8 cellular contexts compared by ENCODE assay signal in the genomic region with DNA sequence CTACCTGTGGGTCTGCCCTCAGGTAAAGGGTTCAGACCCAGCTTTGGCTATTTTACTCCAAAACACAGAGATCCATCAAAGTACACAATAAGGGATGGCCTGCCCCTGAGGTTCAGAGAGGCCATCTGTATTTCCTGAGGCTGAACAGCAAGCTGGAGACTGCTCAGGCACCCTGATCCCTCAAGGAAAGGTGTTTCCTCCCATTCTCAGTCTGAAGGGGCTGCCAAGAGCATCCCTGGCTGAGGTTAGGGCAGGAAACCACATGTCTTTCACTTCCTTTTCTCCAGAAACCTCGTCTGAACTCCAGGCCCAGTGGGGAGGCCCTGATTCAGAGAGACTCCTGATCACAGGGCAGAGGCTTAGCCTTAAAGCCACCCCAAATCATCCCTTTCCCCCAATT.
DNase-seq lines count a peak whose midpoint lies in the region; ATAC-seq and TF ChIP-seq lines count a peak whose summit lies in the region.

No MANE protein-coding gene starts in this region.

- peak overlapping the region; percentile 80 for H3K4me3 Mint-ChIP-seq in dendritic cell treated with granulocyte-macrophage colony-stimulating factor and Interleukin-4, amounts not matched to agents 40 ng/mL and 50 ng/mL, for 4 days
- peak overlapping the region; percentile 88 for H3K4me3 Mint-ChIP-seq in nephron progenitor cell

- TF ChIP-seq POLR2A in NB4 (IDR thresholded peaks at IDR 0.05; ENCODE audit: extremely low read depth, insufficient read length) = no peak

- no peak overlapping the region for H3K4me3 ChIP-seq in NB4 (ENCODE audit: low read depth, low read length)

- intact Hi-C loops in dendritic cell treated with granulocyte-macrophage colony-stimulating factor and Interleukin-4, amounts not matched to agents 40 ng/mL and 50 ng/mL, for 4 days (cut with micrococcal nuclease) = loop anchor here (2.0 kb wide), 1 partner anchor 27 kb away; no protein-coding TSS in a partner anchor

- in situ Hi-C loops in GM13977 (cut with MboI; ENCODE audit: low pct_unique_long_range_greater_than_20kb, low sequenced_read_pairs, unreplicated experiment) = no loop called here

- DNase-seq in GM13977 (ENCODE audit: low spot score) (peak; percentile 40), NB4 (ENCODE audit: low read depth) (peak; percentile 90), nephron progenitor cell (no peak), NCI-H748 (lab: John Stamatoyannopoulos, UW; ENCODE audit: unreplicated experiment) (no peak), cerebellar nuclear complex (lab: John Stamatoyannopoulos, UW) (no peak)

- peak overlapping the region; percentile 84 for H3K27ac Mint-ChIP-seq in dendritic cell treated with granulocyte-macrophage colony-stimulating factor and Interleukin-4, amounts not matched to agents 40 ng/mL and 50 ng/mL, for 4 days
- H3K27ac Mint-ChIP-seq in nephron progenitor cell = no peak overlapping the region

- peaks cover 36% of the 10 kb centered on the region for H3K36me3 Mint-ChIP-seq in dendritic cell treated with granulocyte-macrophage colony-stimulating factor and Interleukin-4, amounts not matched to agents 40 ng/mL and 50 ng/mL, for 4 days (ENCODE audit: low read depth)
- peaks cover 28% of the 10 kb centered on the region for H3K36me3 Mint-ChIP-seq in nephron progenitor cell (ENCODE audit: low read depth)

- peaks cover 33% of the 10 kb centered on the region for H3K4me1 Mint-ChIP-seq in dendritic cell treated with granulocyte-macrophage colony-stimulating factor and Interleukin-4, amounts not matched to agents 40 ng/mL and 50 ng/mL, for 4 days (ENCODE audit: low read depth)
- H3K4me1 Mint-ChIP-seq in nephron progenitor cell = peaks cover 39% of the 10 kb centered on the region

- TF ChIP-seq CTCF in GM13977 (IDR thresholded peaks at IDR 0.05; ENCODE audit: extremely low read depth, insufficient read depth, missing control alignments) = no peak
- no peak for TF ChIP-seq CTCF in NB4 (IDR thresholded peaks at IDR 0.05; ENCODE audit: low read depth, low read length)
- TF ChIP-seq CTCF in nephron progenitor cell (IDR thresholded peaks at IDR 0.05) = no peak

- ATAC-seq in GM21526 (IDR thresholded peaks at IDR 0.05; ENCODE audit: low FRiP score, unreplicated experiment) (no peak), GM18870 (IDR thresholded peaks at IDR 0.05; ENCODE audit: unreplicated experiment) (no peak)

- peaks cover 71% of the 10 kb centered on the region for H3K27me3 Mint-ChIP-seq in dendritic cell treated with granulocyte-macrophage colony-stimulating factor and Interleukin-4, amounts not matched to agents 40 ng/mL and 50 ng/mL, for 4 days
- no peaks in the 10 kb centered on the region for H3K27me3 Mint-ChIP-seq in nephron progenitor cell (ENCODE audit: low read depth, poor library complexity)

- H3K9me3 Mint-ChIP-seq in dendritic cell treated with granulocyte-macrophage colony-stimulating factor and Interleukin-4, amounts not matched to agents 40 ng/mL and 50 ng/mL, for 4 days = no peaks in the 10 kb centered on the region
- H3K9me3 Mint-ChIP-seq in nephron progenitor cell = peaks cover 5% of the 10 kb centered on the region

Comparison
In these comparisons a context has a peak if more than half of its experiments do, and no peak if none do; other contexts are left out.
1. DNase-seq: peak in GM13977 (single experiment) and NB4 (single experiment); none in nephron progenitor cell (single experiment), NCI-H748 (single experiment) and cerebellar nuclear complex (0 of 2).